In the genomic region with DNA sequence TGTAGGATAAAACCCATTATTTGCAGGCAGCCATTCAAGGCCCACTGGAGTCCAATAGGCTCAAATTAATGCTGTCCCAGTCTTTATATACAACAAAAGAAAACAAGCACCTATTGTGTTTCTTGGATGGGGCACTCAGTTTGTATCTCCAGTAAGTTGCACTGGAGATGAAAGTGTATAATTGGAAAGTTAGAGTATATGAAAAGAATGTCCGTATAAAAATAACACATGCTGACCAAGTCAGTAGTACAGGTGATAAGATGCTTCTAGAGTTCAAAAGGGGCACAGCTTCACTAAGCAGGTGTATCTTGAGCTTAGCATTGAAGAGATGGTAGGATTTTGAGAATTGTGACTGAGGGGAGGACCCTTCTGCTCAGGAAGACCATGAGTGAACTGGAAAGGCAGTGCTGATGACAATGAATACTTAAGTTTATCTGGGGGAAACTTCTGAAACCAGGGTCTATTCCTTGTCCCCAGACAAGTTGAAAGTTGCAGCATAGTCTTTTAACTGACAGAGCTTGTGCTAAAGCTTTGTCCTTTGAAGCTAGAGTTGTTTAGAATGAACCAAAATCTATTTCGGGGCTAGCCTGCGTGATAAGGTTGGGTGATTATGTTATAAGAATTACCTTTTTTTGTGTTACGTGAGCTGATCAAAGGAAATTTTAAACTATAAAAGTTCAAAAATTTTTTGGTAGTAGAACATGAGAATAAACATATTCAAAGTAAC, we compare ENCODE assay signal across 1 cellular context.
TF ChIP-seq lines count a peak whose summit lies in the region.

No MANE protein-coding gene starts in this region.

TF ChIP-seq in WTC11, 78 proteins besides CTCF, POLR2A, EP300 and RAD21:
- no peak for TF ChIP-seq ZNF532 (CRISPR knock-in tag; IDR thresholded peaks at IDR 0.05; ENCODE audit: borderline replicate concordance)
- no peak for TF ChIP-seq NR1H2 (CRISPR knock-in tag; IDR thresholded peaks at IDR 0.05)
- no peak for TF ChIP-seq ATF3 (CRISPR knock-in tag; conservative IDR thresholded peaks at IDR 0.05)
- TF ChIP-seq ZNF232 (CRISPR knock-in tag; IDR thresholded peaks at IDR 0.05): no peak
- no peak for TF ChIP-seq SMAD4 (CRISPR knock-in tag; IDR thresholded peaks at IDR 0.05)
- TF ChIP-seq, protein P1, sequence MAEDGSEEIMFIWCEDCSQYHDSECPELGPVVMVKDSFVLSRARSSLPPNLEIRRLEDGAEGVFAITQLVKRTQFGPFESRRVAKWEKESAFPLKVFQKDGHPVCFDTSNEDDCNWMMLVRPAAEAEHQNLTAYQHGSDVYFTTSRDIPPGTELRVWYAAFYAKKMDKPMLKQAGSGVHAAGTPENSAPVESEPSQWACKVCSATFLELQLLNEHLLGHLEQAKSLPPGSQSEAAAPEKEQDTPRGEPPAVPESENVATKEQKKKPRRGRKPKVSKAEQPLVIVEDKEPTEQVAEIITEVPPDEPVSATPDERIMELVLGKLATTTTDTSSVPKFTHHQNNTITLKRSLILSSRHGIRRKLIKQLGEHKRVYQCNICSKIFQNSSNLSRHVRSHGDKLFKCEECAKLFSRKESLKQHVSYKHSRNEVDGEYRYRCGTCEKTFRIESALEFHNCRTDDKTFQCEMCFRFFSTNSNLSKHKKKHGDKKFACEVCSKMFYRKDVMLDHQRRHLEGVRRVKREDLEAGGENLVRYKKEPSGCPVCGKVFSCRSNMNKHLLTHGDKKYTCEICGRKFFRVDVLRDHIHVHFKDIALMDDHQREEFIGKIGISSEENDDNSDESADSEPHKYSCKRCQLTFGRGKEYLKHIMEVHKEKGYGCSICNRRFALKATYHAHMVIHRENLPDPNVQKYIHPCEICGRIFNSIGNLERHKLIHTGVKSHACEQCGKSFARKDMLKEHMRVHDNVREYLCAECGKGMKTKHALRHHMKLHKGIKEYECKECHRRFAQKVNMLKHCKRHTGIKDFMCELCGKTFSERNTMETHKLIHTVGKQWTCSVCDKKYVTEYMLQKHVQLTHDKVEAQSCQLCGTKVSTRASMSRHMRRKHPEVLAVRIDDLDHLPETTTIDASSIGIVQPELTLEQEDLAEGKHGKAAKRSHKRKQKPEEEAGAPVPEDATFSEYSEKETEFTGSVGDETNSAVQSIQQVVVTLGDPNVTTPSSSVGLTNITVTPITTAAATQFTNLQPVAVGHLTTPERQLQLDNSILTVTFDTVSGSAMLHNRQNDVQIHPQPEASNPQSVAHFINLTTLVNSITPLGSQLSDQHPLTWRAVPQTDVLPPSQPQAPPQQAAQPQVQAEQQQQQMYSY (CRISPR knock-in tag; IDR thresholded peaks at IDR 0.05): no peak
TF ChIP-seq in WTC11: peak in this region for 0.
